22 cellular contexts compared by ENCODE assay signal in genomic region chr1:178361847-178362246, GRCh38.
DNase-seq lines count a peak whose midpoint lies in the region; ATAC-seq and TF ChIP-seq lines count a peak whose summit lies in the region.
"Had no signal": no experiment of that assay in that cellular context is flagged by ENCODE, and none has a peak within 500 bp of the region (broad histone marks: within the 10 kb centered on the region; RNA-seq: fewer than 3 reads in every experiment).

No MANE protein-coding gene starts in this region.

- H3K18ac ChIP-seq in trophoblast cell (ENCODE audit: low read length) = no peak overlapping the region

- no peak overlapping the region for H2BK120ac ChIP-seq in trophoblast cell (ENCODE audit: insufficient read depth, low read length, poor library complexity)

- H3K36me3 Mint-ChIP-seq in activated CD4-positive, alpha-beta T cell treated with anti-CD3 and anti-CD28 coated beads for 36 hours (ENCODE audit: low read depth) = no peaks in the 10 kb centered on the region
- no peaks in the 10 kb centered on the region for H3K36me3 Mint-ChIP-seq in activated CD4-positive, alpha-beta T cell treated with anti-CD3 and anti-CD28 coated beads, Interleukin-2, amount 10 ng/mL, durations not matched to agents 7 days and 5 days (ENCODE audit: low read depth)
- H3K36me3 Mint-ChIP-seq: CD8-positive, alpha-beta memory T cell; naive thymus-derived CD4-positive, alpha-beta T cell; T-cell had no signal

- CTCF ChIA-PET in activated CD4-positive, alpha-beta T cell treated with anti-CD3 and anti-CD28 coated beads for 36 hours (lab: Charles Lee) = no interaction called here
- CTCF ChIA-PET in activated CD4-positive, alpha-beta T cell treated with anti-CD3 and anti-CD28 coated beads, Interleukin-2, amount 10 ng/mL, durations not matched to agents 7 days and 5 days (lab: Charles Lee) = no interaction called here
- CTCF ChIA-PET in OCI-LY7 (lab: Charles Lee; ENCODE audit: unreplicated experiment) = no interaction called here

- no peak overlapping the region for H2BK5ac ChIP-seq in trophoblast cell (ENCODE audit: low read depth, low read length, poor library complexity)

- no CpG with 5 or more reads among the region's 6 CpGs for WGBS in trophoblast cell (ENCODE audit: extremely low coverage, insufficient coverage, insufficient read length)

- H4K20me1 ChIP-seq in OCI-LY7 (ENCODE audit: insufficient read depth, low read length) = no peaks in the 10 kb centered on the region

- no peak overlapping the region for H4K91ac ChIP-seq in trophoblast cell (ENCODE audit: low read depth, low read length)

- no peak overlapping the region for H2BK12ac ChIP-seq in trophoblast cell (ENCODE audit: low read length)

- H3K27ac ChIP-seq in OCI-LY7 (ENCODE audit: low read depth, low read length, poor library complexity, severe bottlenecking) (no peak overlapping the region), trophoblast cell (ENCODE audit: low read depth, low read length) (no peak overlapping the region)
- H3K27ac ChIP-seq: coronary artery, lower lobe of right lung, Peyer's patch, upper lobe of right lung had no signal

- no peak for TF ChIP-seq POLR2A in GM18505 (IDR thresholded peaks at IDR 0.05; ENCODE audit: borderline replicate concordance, extremely low read depth, insufficient read depth, insufficient read length)

- no peaks in the 10 kb centered on the region for H3K79me1 ChIP-seq in trophoblast cell (ENCODE audit: low read length)

- H3K4me1 ChIP-seq in OCI-LY7 (ENCODE audit: insufficient read depth, low read length, poor library complexity, severe bottlenecking) (no peaks in the 10 kb centered on the region), trophoblast cell (ENCODE audit: control insufficient read depth in 1 of 2, insufficient read depth in 2 of 2, low read length in 2 of 2) (no peaks in the 10 kb centered on the region)
- H3K4me1 ChIP-seq: lower lobe of right lung, Peyer's patch, upper lobe of right lung had no signal

- no TSS peak for BruUV-seq in OCI-LY7 (replicated peaks; lab: Mats Ljungman, UMichigan)

- H4K12ac ChIP-seq in trophoblast cell (ENCODE audit: low read depth, low read length) = no peak overlapping the region

- DNase-seq in activated CD4-positive, alpha-beta T cell treated with anti-CD3 and anti-CD28 coated beads for 36 hours = peak; percentile 8
- no peak for DNase-seq in activated CD4-positive, alpha-beta T cell treated with anti-CD3 and anti-CD28 coated beads, Interleukin-2, amount 10 ng/mL, durations not matched to agents 7 days and 5 days
- DNase-seq in OCI-LY7 (ENCODE audit: low spot score) (peak; percentile 4), trophoblast cell (no peak), NCI-H2227 treated with DMSO at 0.1 percent for 48 hours (lab: John Stamatoyannopoulos, UW) (no peak)
- DNase-seq: activated B cell treated with CpG ODN at 0.5 μM for 24 hours; activated effector memory CD4-positive, alpha-beta T cell treated with Interleukin-2 at 50 U/mL for 16 hours; anterior cingulate cortex; CD8-positive, alpha-beta memory T cell; H7; lower lobe of right lung; naive thymus-derived CD4-positive, alpha-beta T cell; NCI-H1048; Peyer's patch; small intestine; stimulated activated naive CD4-positive, alpha-beta T cell; T-cell; upper lobe of right lung had no signal

- H3K79me2 ChIP-seq in OCI-LY7 (ENCODE audit: insufficient read depth, low read depth, low read length) = no peaks in the 10 kb centered on the region
- H3K79me2 ChIP-seq in trophoblast cell (ENCODE audit: control insufficient read depth, insufficient read depth, low read length, poor library complexity) = no peaks in the 10 kb centered on the region

- no peak overlapping the region for H3K9ac ChIP-seq in trophoblast cell (ENCODE audit: low read length)

- intact Hi-C loops in activated CD4-positive, alpha-beta T cell treated with anti-CD3 and anti-CD28 coated beads for 36 hours (cut with DNase I, micrococcal nuclease) = no loop called here
- intact Hi-C loops in OCI-LY7 (cut with micrococcal nuclease; ENCODE audit: unreplicated experiment) = no loop called here

- no peak for ATAC-seq in activated CD4-positive, alpha-beta T cell treated with anti-CD3 and anti-CD28 coated beads for 36 hours
- ATAC-seq in GM21423 (IDR thresholded peaks at IDR 0.05; ENCODE audit: unreplicated experiment) (peak; percentile 49), HG02610 (IDR thresholded peaks at IDR 0.05; ENCODE audit: unreplicated experiment) (no peak), GM18505 (IDR thresholded peaks at IDR 0.05; ENCODE audit: unreplicated experiment) (no peak)
- ATAC-seq: lower lobe of right lung; naive thymus-derived CD4-positive, alpha-beta T cell; T-cell; upper lobe of right lung had no signal

- no peaks in the 10 kb centered on the region for H3K9me3 Mint-ChIP-seq in activated CD4-positive, alpha-beta T cell treated with anti-CD3 and anti-CD28 coated beads for 36 hours (ENCODE audit: low read depth)
- no peaks in the 10 kb centered on the region for H3K9me3 Mint-ChIP-seq in activated CD4-positive, alpha-beta T cell treated with anti-CD3 and anti-CD28 coated beads, Interleukin-2, amount 10 ng/mL, durations not matched to agents 7 days and 5 days
- H3K9me3 Mint-ChIP-seq: activated B cell treated with CpG ODN at 0.5 μM for 24 hours; naive thymus-derived CD4-positive, alpha-beta T cell; T-cell had no signal

- TF ChIP-seq CTCF in OCI-LY7 (conservative IDR thresholded peaks at IDR 0.05; ENCODE audit: low read length) = peak; percentile 44

- H3K14ac ChIP-seq in trophoblast cell (ENCODE audit: low read length) = no peak overlapping the region

- H4K8ac ChIP-seq in trophoblast cell (ENCODE audit: low read depth, low read length) = no peak overlapping the region

- H3K4me2 ChIP-seq in OCI-LY7 (ENCODE audit: low read length) (no peak overlapping the region), trophoblast cell (ENCODE audit: low read length) (no peak overlapping the region)

- no peak overlapping the region for H3K4me3 ChIP-seq in OCI-LY7 (ENCODE audit: low read depth, low read length, poor library complexity, severe bottlenecking)
- H3K4me3 ChIP-seq in trophoblast cell (ENCODE audit: low read depth, low read length) = no peak overlapping the region
- H3K4me3 ChIP-seq: coronary artery, lower lobe of right lung, Peyer's patch, upper lobe of right lung had no signal

- no peaks in the 10 kb centered on the region for H3K9me2 ChIP-seq in OCI-LY7 (ENCODE audit: insufficient read depth, low read length)

- H2AFZ ChIP-seq in OCI-LY7 (ENCODE audit: low read length) = no peak overlapping the region
- H2AFZ ChIP-seq in trophoblast cell (ENCODE audit: insufficient read depth, low read length, poor library complexity) = no peak overlapping the region

- no peak overlapping the region for H2AK5ac ChIP-seq in trophoblast cell (ENCODE audit: low read length)

- peak overlapping the region; percentile 49 for H3K4ac ChIP-seq in trophoblast cell (ENCODE audit: low read depth, low read length)

- no peak overlapping the region for H3K23ac ChIP-seq in trophoblast cell (ENCODE audit: low read length)

- H3K36me3 ChIP-seq in OCI-LY7 (ENCODE audit: insufficient read depth, low read length) (no peaks in the 10 kb centered on the region), trophoblast cell (ENCODE audit: control insufficient read depth in 1 of 2, insufficient read depth in 2 of 2, low read length in 2 of 2) (peaks cover 0 to 2% of the 10 kb centered on the region in 2 experiments)
- H3K36me3 ChIP-seq: lower lobe of right lung, Peyer's patch, upper lobe of right lung had no signal

- H3K4me3 Mint-ChIP-seq in activated CD4-positive, alpha-beta T cell treated with anti-CD3 and anti-CD28 coated beads for 36 hours = no peak overlapping the region
- no peak overlapping the region for H3K4me3 Mint-ChIP-seq in activated CD4-positive, alpha-beta T cell treated with anti-CD3 and anti-CD28 coated beads, Interleukin-2, amount 10 ng/mL, durations not matched to agents 7 days and 5 days
- H3K4me3 Mint-ChIP-seq: activated B cell treated with CpG ODN at 0.5 μM for 24 hours; CD8-positive, alpha-beta memory T cell; naive thymus-derived CD4-positive, alpha-beta T cell; T-cell had no signal

- no peaks in the 10 kb centered on the region for H3K4me1 Mint-ChIP-seq in activated CD4-positive, alpha-beta T cell treated with anti-CD3 and anti-CD28 coated beads for 36 hours
- no peaks in the 10 kb centered on the region for H3K4me1 Mint-ChIP-seq in activated CD4-positive, alpha-beta T cell treated with anti-CD3 and anti-CD28 coated beads, Interleukin-2, amount 10 ng/mL, durations not matched to agents 7 days and 5 days
- H3K4me1 Mint-ChIP-seq: activated B cell treated with CpG ODN at 0.5 μM for 24 hours; CD8-positive, alpha-beta memory T cell; naive thymus-derived CD4-positive, alpha-beta T cell; T-cell had no signal

- H3K27me3 ChIP-seq in trophoblast cell (ENCODE audit: insufficient read depth, low read length) = no peaks in the 10 kb centered on the region
- H3K27me3 ChIP-seq: Peyer's patch, upper lobe of right lung had no signal

- POLR2A ChIA-PET in activated CD4-positive, alpha-beta T cell treated with anti-CD3 and anti-CD28 coated beads for 36 hours (lab: Charles Lee) = no interaction called here
- POLR2A ChIA-PET in activated CD4-positive, alpha-beta T cell treated with anti-CD3 and anti-CD28 coated beads, Interleukin-2, amount 10 ng/mL, durations not matched to agents 7 days and 5 days (lab: Charles Lee) = no interaction called here
- POLR2A ChIA-PET in OCI-LY7 (lab: Charles Lee) = no interaction called here

- peaks cover 3% of the 10 kb centered on the region for H3K27me3 Mint-ChIP-seq in activated CD4-positive, alpha-beta T cell treated with anti-CD3 and anti-CD28 coated beads for 36 hours
- H3K27me3 Mint-ChIP-seq in activated CD4-positive, alpha-beta T cell treated with anti-CD3 and anti-CD28 coated beads, Interleukin-2, amount 10 ng/mL, durations not matched to agents 7 days and 5 days = no peaks in the 10 kb centered on the region

- H3K9me3 ChIP-seq in OCI-LY7 (ENCODE audit: low read length) (no peaks in the 10 kb centered on the region), trophoblast cell (ENCODE audit: insufficient read depth, low read depth, low read length) (no peaks in the 10 kb centered on the region)
- H3K9me3 ChIP-seq: lower lobe of right lung, Peyer's patch, upper lobe of right lung had no signal

- no peak overlapping the region for H3K27ac Mint-ChIP-seq in activated CD4-positive, alpha-beta T cell treated with anti-CD3 and anti-CD28 coated beads for 36 hours
- no peak overlapping the region for H3K27ac Mint-ChIP-seq in activated CD4-positive, alpha-beta T cell treated with anti-CD3 and anti-CD28 coated beads, Interleukin-2, amount 10 ng/mL, durations not matched to agents 7 days and 5 days
- H3K27ac Mint-ChIP-seq: activated B cell treated with CpG ODN at 0.5 μM for 24 hours; CD8-positive, alpha-beta memory T cell; naive thymus-derived CD4-positive, alpha-beta T cell; T-cell had no signal

Comparison
In these comparisons a context has a peak if more than half of its experiments do, and no peak if none do; other contexts are left out.
1. DNase-seq: peak in activated CD4-positive, alpha-beta T cell treated with anti-CD3 and anti-CD28 coated beads for 36 hours (single experiment) and OCI-LY7 (single experiment); none in activated CD4-positive, alpha-beta T cell treated with anti-CD3 and anti-CD28 coated beads, Interleukin-2, amount 10 ng/mL, durations not matched to agents 7 days and 5 days (single experiment), trophoblast cell (0 of 2) and NCI-H2227 treated with DMSO at 0.1 percent for 48 hours (single experiment).